Comparison of ENCODE assay signal across 8 cellular contexts in the genomic region with DNA sequence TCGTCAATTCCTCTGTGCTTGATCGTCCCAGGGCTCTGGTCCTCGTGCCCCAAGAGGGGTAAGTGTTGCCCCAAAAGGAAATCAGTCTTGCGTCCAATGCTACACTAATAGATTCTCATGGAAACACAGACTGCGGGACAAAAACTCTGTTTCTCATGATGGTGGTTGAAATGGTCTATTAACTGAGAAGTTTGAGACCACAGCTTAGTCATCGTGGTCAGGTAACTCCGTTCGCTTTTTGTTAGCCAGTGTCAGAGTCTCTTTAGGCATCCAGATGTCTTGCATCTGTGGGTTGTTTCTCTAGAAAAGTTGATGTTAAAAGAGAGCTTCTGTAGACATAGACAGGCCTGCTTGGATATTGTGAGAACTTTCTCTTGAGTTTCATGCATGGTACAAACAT.
DNase-seq lines count a peak whose midpoint lies in the region; ATAC-seq lines count a peak whose summit lies in the region.
"Had no signal": no experiment of that assay in that cellular context is flagged by ENCODE, and none has a peak within 500 bp of the region (broad histone marks: within the 10 kb centered on the region; RNA-seq: fewer than 3 reads in every experiment).

No MANE protein-coding gene starts in this region.

- H2AFZ ChIP-seq in neuronal stem cell (ENCODE audit: low read length): no peak overlapping the region

- H3K4me3 ChIP-seq in H7 (ENCODE audit: insufficient read depth, low read depth, low read length) (no peak overlapping the region), neuronal stem cell (ENCODE audit: low read length in 2 of 2) (no peak overlapping the region)

- H2AK5ac ChIP-seq in neuronal stem cell (ENCODE audit: low read depth, low read length): no peak overlapping the region

- H3K79me1 ChIP-seq in neuronal stem cell (ENCODE audit: low read depth, low read length): no peaks in the 10 kb centered on the region

- H4K91ac ChIP-seq in neuronal stem cell (ENCODE audit: low read depth, low read length, poor library complexity): no peak overlapping the region

- no peak overlapping the region for H3K18ac ChIP-seq in neuronal stem cell (ENCODE audit: low read length)

- ATAC-seq in GM18517 (IDR thresholded peaks at IDR 0.05; ENCODE audit: unreplicated experiment): peak; percentile 77
- ATAC-seq in GM21528 (IDR thresholded peaks at IDR 0.05; ENCODE audit: low FRiP score, unreplicated experiment): peak; percentile 81
- ATAC-seq in HG03469 (IDR thresholded peaks at IDR 0.05; ENCODE audit: unreplicated experiment): peak; percentile 68

- no peak overlapping the region for H3K23ac ChIP-seq in neuronal stem cell (ENCODE audit: low read depth, low read length, poor library complexity)

- DNase-seq in glomerular visceral epithelial cell (ENCODE audit: extremely low spot score) (peak; percentile 18), H7 (no peak), DMS79 treated with DMSO at 0.1 percent for 48 hours (lab: John Stamatoyannopoulos, UW) (no peak), neuronal stem cell (ENCODE audit: low spot score) (no peak)

- H3K36me3 ChIP-seq in H7 (replicated peaks; ENCODE audit: control insufficient read depth, insufficient read depth, low read length) (peaks cover 13% of the 10 kb centered on the region), neuronal stem cell (replicated peaks in 1 of 2; ENCODE audit: control insufficient read depth in 2 of 2, insufficient read depth in 2 of 2, low read length in 2 of 2) (peaks cover 6 to 67% of the 10 kb centered on the region in 2 donors)

- no peak overlapping the region for H3K27ac ChIP-seq in neuronal stem cell (replicated peaks; ENCODE audit: low read length)
- H3K27ac ChIP-seq: VCaP had no signal

- no peak overlapping the region for H2BK15ac ChIP-seq in neuronal stem cell (ENCODE audit: low read length)

- H3K4ac ChIP-seq in neuronal stem cell (ENCODE audit: low read length): no peak overlapping the region

- no peaks in the 10 kb centered on the region for H3K27me3 ChIP-seq in H7 (ENCODE audit: control insufficient read depth, insufficient read depth, low read length)
- H3K27me3 ChIP-seq in neuronal stem cell (ENCODE audit: control insufficient read depth in 3 of 3, insufficient read depth in 3 of 3, low read depth in 1 of 3, low read length in 3 of 3): no peaks in the 10 kb centered on the region

- WGBS in neuronal stem cell (ENCODE audit: extremely low coverage in 2 of 2, insufficient read length in 2 of 2, insufficient replicate concordance in 1 of 2), 2 donors: no CpG with 5 or more reads among the region's 8 CpGs

- H2BK12ac ChIP-seq in neuronal stem cell (ENCODE audit: low read length): no peak overlapping the region

- H2BK120ac ChIP-seq in neuronal stem cell (ENCODE audit: low read depth, low read length): no peak overlapping the region

- no peaks in the 10 kb centered on the region for H3K9me3 ChIP-seq in neuronal stem cell (replicated peaks in 1 of 2; ENCODE audit: control insufficient read depth in 2 of 2, insufficient read depth in 1 of 2, low read depth in 1 of 2, low read length in 2 of 2)

- H3K14ac ChIP-seq in neuronal stem cell (ENCODE audit: low read length): no peak overlapping the region

- no peak overlapping the region for H4K8ac ChIP-seq in neuronal stem cell (ENCODE audit: low read depth, low read length)

- H3K4me1 ChIP-seq in neuronal stem cell (ENCODE audit: control insufficient read depth in 2 of 2, insufficient read depth in 1 of 2, low read depth in 1 of 2, low read length in 2 of 2): peaks cover 9 to 16% of the 10 kb centered on the region in 2 donors

- H2BK5ac ChIP-seq in neuronal stem cell (ENCODE audit: low read length): no peak overlapping the region

- H3K9ac ChIP-seq in neuronal stem cell (ENCODE audit: low read depth, low read length, poor library complexity): no peak overlapping the region

- no peak overlapping the region for H3K4me2 ChIP-seq in neuronal stem cell (ENCODE audit: insufficient read depth, low read length, poor library complexity, severe bottlenecking)
